ENCODE assay signal across 8 cellular contexts in the genomic region with DNA sequence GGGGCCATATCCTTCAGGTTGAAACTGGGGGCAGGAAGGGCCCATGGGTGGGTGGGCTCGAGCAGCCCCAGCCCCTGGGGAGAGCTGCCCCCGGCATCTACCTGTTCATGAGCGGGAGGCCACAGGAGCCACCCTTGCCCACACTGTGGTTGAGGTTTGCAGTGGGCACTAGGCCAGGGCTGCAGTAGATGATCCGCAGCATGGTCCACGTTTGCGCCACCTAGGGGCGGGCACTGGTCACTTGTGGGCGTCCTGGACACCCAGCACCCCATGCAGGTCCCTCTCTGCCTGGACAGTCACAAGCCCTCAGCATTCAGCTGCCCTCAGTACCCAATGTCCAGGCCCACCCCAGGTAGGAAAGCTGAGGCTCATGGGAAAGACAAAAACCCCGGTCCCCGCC. TPM values are rescaled to one million over a fixed set of nuclear protein-coding genes. Genes with fewer than 3 reads are reported as not detected.
A peak's percentile ranks its signal among the peaks of the same experiment; 100 is the strongest.
DNase-seq lines count a peak whose midpoint lies in the region; ATAC-seq and TF ChIP-seq lines count a peak whose summit lies in the region.

No MANE protein-coding gene starts in this region.

- H3K4me3 Mint-ChIP-seq in activated T-helper 17 cell treated with anti-CD3 and anti-CD28 coated beads, Interleukin-2, amount 50 U/mL, for 72 hours, result peak overlapping the region; percentile 28

- no peak overlapping the region for H3K4ac ChIP-seq in mesenchymal stem cell (ENCODE audit: low read depth in 1 of 2, low read length in 2 of 2)

- no peak overlapping the region for H3K18ac ChIP-seq in mesenchymal stem cell (ENCODE audit: low read depth in 1 of 2, low read length in 2 of 2)

- H3K9ac ChIP-seq in mesenchymal stem cell (ENCODE audit: low read length), result no peak overlapping the region

- H4K91ac ChIP-seq in mesenchymal stem cell (ENCODE audit: low read length), result no peak overlapping the region

- H3K4me1 Mint-ChIP-seq in activated T-helper 17 cell treated with anti-CD3 and anti-CD28 coated beads, Interleukin-2, amount 50 U/mL, for 72 hours, result peaks cover 4% of the 10 kb centered on the region

- no peaks in the 10 kb centered on the region for H3K9me3 ChIP-seq in mesenchymal stem cell (ENCODE audit: control insufficient read depth, low read length)

- in situ Hi-C loops in Caki2 (cut with HindIII; ENCODE audit: low pct_unique_long_range_greater_than_20kb, low sequenced_read_pairs), result no loop called here

- no peak overlapping the region for H4K8ac ChIP-seq in mesenchymal stem cell (ENCODE audit: low read length)

- H3K27ac Mint-ChIP-seq in activated T-helper 17 cell treated with anti-CD3 and anti-CD28 coated beads, Interleukin-2, amount 50 U/mL, for 72 hours, result no peak overlapping the region

- H2BK15ac ChIP-seq in mesenchymal stem cell (ENCODE audit: low read depth, poor library complexity, severe bottlenecking), result peak overlapping the region; percentile 52

- H3K27me3 ChIP-seq in mesenchymal stem cell (ENCODE audit: control insufficient read depth in 1 of 2, insufficient read depth in 1 of 2, low read length in 2 of 2), result no peaks in the 10 kb centered on the region

- no peak overlapping the region for H3K27ac ChIP-seq in mesenchymal stem cell (ENCODE audit: low read length, poor library complexity, severe bottlenecking)

- H3K27me3 Mint-ChIP-seq in activated T-helper 17 cell treated with anti-CD3 and anti-CD28 coated beads, Interleukin-2, amount 50 U/mL, for 72 hours, result no peaks in the 10 kb centered on the region

- H3K4me2 ChIP-seq in mesenchymal stem cell (ENCODE audit: low read length, poor library complexity, severe bottlenecking), result no peak overlapping the region

- no peak overlapping the region for H2BK120ac ChIP-seq in mesenchymal stem cell (ENCODE audit: low read depth, low read length)

- peaks cover 45% of the 10 kb centered on the region for H3K79me1 ChIP-seq in mesenchymal stem cell (replicated peaks; ENCODE audit: low read length, poor library complexity, severe bottlenecking)

- DNase-seq in Caki2 (ENCODE audit: low read depth), result peak; percentile 51
- DNase-seq in HFF-Myc (ENCODE audit: extremely low read depth, low read depth), result no peak
- peak; percentile 43 for DNase-seq in mesenchymal stem cell
- no peak for DNase-seq in germinal center (ENCODE audit: low spot score)
- DNase-seq in hepatic stellate cell (ENCODE audit: low spot score), result no peak
- no peak for DNase-seq in activated CD4-positive, alpha-beta T cell treated with anti-CD3 and anti-CD28 coated beads for 48 hours

- ATAC-seq in activated T-helper 17 cell treated with anti-CD3 and anti-CD28 coated beads, Interleukin-2, amount 50 U/mL, for 72 hours (replicated peaks), result no peak
- ATAC-seq in GM18511 (IDR thresholded peaks at IDR 0.05; ENCODE audit: unreplicated experiment), result no peak

- H2BK5ac ChIP-seq in mesenchymal stem cell (ENCODE audit: low read depth, low read length, poor library complexity, severe bottlenecking), result no peak overlapping the region

- H3K9me3 Mint-ChIP-seq in activated T-helper 17 cell treated with anti-CD3 and anti-CD28 coated beads, Interleukin-2, amount 50 U/mL, for 72 hours, result no peaks in the 10 kb centered on the region

- H3K4me3 ChIP-seq in HFF-Myc (replicated peaks; ENCODE audit: low read depth, low read length) (no peak overlapping the region), mesenchymal stem cell (ENCODE audit: insufficient read depth in 1 of 2, low read depth in 1 of 2, low read length in 2 of 2) (no peak overlapping the region)

- peaks cover 47 to 74% of the 10 kb centered on the region in 2 experiments for H3K36me3 ChIP-seq in mesenchymal stem cell (ENCODE audit: control insufficient read depth in 1 of 2, insufficient read depth in 2 of 2, low read depth in 1 of 2, low read length in 2 of 2)

- peaks cover 35% of the 10 kb centered on the region for H3K36me3 Mint-ChIP-seq in activated T-helper 17 cell treated with anti-CD3 and anti-CD28 coated beads, Interleukin-2, amount 50 U/mL, for 72 hours (ENCODE audit: low read depth)

- no peak overlapping the region for H3K23ac ChIP-seq in mesenchymal stem cell (ENCODE audit: low read length in 2 of 2)

- peaks cover 67% of the 10 kb centered on the region for H3K4me1 ChIP-seq in mesenchymal stem cell (ENCODE audit: control insufficient read depth, insufficient read depth, low read depth, low read length)

- WGBS in mesenchymal stem cell, result 79% methylated on average over 10 of the region's 10 CpGs

- no peak overlapping the region for H3K14ac ChIP-seq in mesenchymal stem cell (ENCODE audit: low read length in 2 of 2)

- H2AFZ ChIP-seq in mesenchymal stem cell (ENCODE audit: low read depth, low read length), result no peak overlapping the region

- no peak overlapping the region for H2BK12ac ChIP-seq in mesenchymal stem cell (ENCODE audit: low read length in 2 of 2)

- H2AK5ac ChIP-seq in mesenchymal stem cell (ENCODE audit: low read length, severe bottlenecking), result no peak overlapping the region

- peak; percentile 52 for TF ChIP-seq CTCF in HFF-Myc (IDR thresholded peaks at IDR 0.05; ENCODE audit: low read depth, low read length, missing control alignments)

RNA-seq across cellular contexts. Expression of gene JMJD8, which starts 1.8 kb away (rescaled TPM):
- 116 and 147 TPM in 2 replicates for total RNA-seq in Caki2 (2014; rRNA removed; shearing (Covaris generic); ENCODE audit: low replicate concordance)
- total RNA-seq in activated T-helper 17 cell treated with anti-CD3 and anti-CD28 coated beads, Interleukin-2, amount 50 U/mL, for 72 hours, result 10 to 100 TPM; 16.8 to 26.8 TPM
- 51.4 TPM for polyA plus RNA-seq in mesenchymal stem cell (2013, experiment 1 of 2)
- polyA plus RNA-seq in mesenchymal stem cell (2013, experiment 2 of 2), result 50.3 TPM

RNA-seq across cellular contexts. Expression of gene WDR24, which starts 4.2 kb away (rescaled TPM):
- total RNA-seq in Caki2 (2014; rRNA removed; shearing (Covaris generic); ENCODE audit: low replicate concordance), result 24.6 and 30.1 TPM in 2 replicates
- 10 to 100 TPM; 15.6 to 18.7 TPM for total RNA-seq in activated T-helper 17 cell treated with anti-CD3 and anti-CD28 coated beads, Interleukin-2, amount 50 U/mL, for 72 hours
- polyA plus RNA-seq in mesenchymal stem cell (2013, experiment 1 of 2), result 6.3 TPM
- polyA plus RNA-seq in mesenchymal stem cell (2013, experiment 2 of 2), result 6.4 TPM

RNA-seq across cellular contexts. Expression of gene STUB1, which starts 5.8 kb away (rescaled TPM):
- total RNA-seq in Caki2 (2014; rRNA removed; shearing (Covaris generic); ENCODE audit: low replicate concordance), result 453 and 482 TPM in 2 replicates
- 10 to 100 TPM; 47.5 to 98.2 TPM for total RNA-seq in activated T-helper 17 cell treated with anti-CD3 and anti-CD28 coated beads, Interleukin-2, amount 50 U/mL, for 72 hours
- polyA plus RNA-seq in mesenchymal stem cell (2013, experiment 1 of 2), result 116 TPM
- polyA plus RNA-seq in mesenchymal stem cell (2013, experiment 2 of 2), result 121 TPM

RNA-seq across cellular contexts. Expression of gene RHBDL1, which starts 10.5 kb away (rescaled TPM):
- total RNA-seq in Caki2 (2014; rRNA removed; shearing (Covaris generic); ENCODE audit: low replicate concordance), result 0.12 and 0.68 TPM in 2 replicates
- total RNA-seq in activated T-helper 17 cell treated with anti-CD3 and anti-CD28 coated beads, Interleukin-2, amount 50 U/mL, for 72 hours, result 1 to 10 TPM; 2.9 to 5.4 TPM
- 1.5 TPM for polyA plus RNA-seq in mesenchymal stem cell (2013, experiment 1 of 2)
- 1.3 TPM for polyA plus RNA-seq in mesenchymal stem cell (2013, experiment 2 of 2)

RNA-seq across cellular contexts. Expression of gene RHOT2, which starts 18.0 kb away (rescaled TPM):
- 91.5 and 99.0 TPM in 2 replicates for total RNA-seq in Caki2 (2014; rRNA removed; shearing (Covaris generic); ENCODE audit: low replicate concordance)
- 100 to 1,000 TPM; 134 to 149 TPM for total RNA-seq in activated T-helper 17 cell treated with anti-CD3 and anti-CD28 coated beads, Interleukin-2, amount 50 U/mL, for 72 hours
- 61.9 TPM for polyA plus RNA-seq in mesenchymal stem cell (2013, experiment 1 of 2)
- polyA plus RNA-seq in mesenchymal stem cell (2013, experiment 2 of 2), result 56.8 TPM

Comparison
In these comparisons a context has a peak if more than half of its experiments do, and no peak if none do; other contexts are left out.
1. DNase-seq: peak in Caki2 (single experiment) and mesenchymal stem cell (single experiment); none in HFF-Myc (single experiment), germinal center (single experiment), hepatic stellate cell (single experiment) and activated CD4-positive, alpha-beta T cell treated with anti-CD3 and anti-CD28 coated beads for 48 hours (single experiment).